23 cellular contexts compared by ENCODE assay signal in genomic region chr5:150211156-150212030, GRCh38. TPM values are rescaled to one million over a fixed set of nuclear protein-coding genes. Genes with fewer than 3 reads are reported as not detected.
DNase-seq lines count a peak whose midpoint lies in the region; ATAC-seq and TF ChIP-seq lines count a peak whose summit lies in the region.
"Had no signal": no experiment of that assay in that cellular context is flagged by ENCODE, and none has a peak within 500 bp of the region (broad histone marks: within the 10 kb centered on the region; RNA-seq: fewer than 3 reads in every experiment).

No MANE protein-coding gene starts in this region.

- no peak overlapping the region for H3K27ac ChIP-seq in CD8-positive, alpha-beta T cell (ENCODE audit: low read depth, low read length)
- H3K27ac ChIP-seq: body of pancreas, gastrocnemius medialis, KMS-11, sigmoid colon, uterus had no signal

- CTCF ChIA-PET in CD8-positive, alpha-beta T cell (lab: Charles Lee) = interaction anchor here (1.6 kb wide), 1 partner anchor 52 kb away, joined by 5 read pairs; no protein-coding TSS in a partner anchor

- H3K36me3 Mint-ChIP-seq in CD8-positive, alpha-beta T cell = no peaks in the 10 kb centered on the region
- no peaks in the 10 kb centered on the region for H3K36me3 Mint-ChIP-seq in nephron (ENCODE audit: low read depth)
- no peaks in the 10 kb centered on the region for H3K36me3 Mint-ChIP-seq in activated naive CD8-positive, alpha-beta T cell treated with anti-CD3 and anti-CD28 coated beads for 36 hours
- H3K36me3 Mint-ChIP-seq in HFFc6 (ENCODE audit: low read depth) = no peaks in the 10 kb centered on the region
- H3K36me3 Mint-ChIP-seq: activated naive CD4-positive, alpha-beta T cell treated with anti-CD3 and anti-CD28 coated beads, Interleukin-2, amount 50 U/mL, for 24 hours had no signal

- H3K27me3 ChIP-seq in CD8-positive, alpha-beta T cell (ENCODE audit: insufficient read depth, low read length) = no peaks in the 10 kb centered on the region
- H3K27me3 ChIP-seq: body of pancreas, gastrocnemius medialis, sigmoid colon, uterus had no signal

- POLR2A ChIA-PET in CD8-positive, alpha-beta T cell (lab: Charles Lee) = no interaction called here

- peaks cover 32% of the 10 kb centered on the region for H3K4me1 Mint-ChIP-seq in CD8-positive, alpha-beta T cell (ENCODE audit: low read depth)
- H3K4me1 Mint-ChIP-seq in nephron (peaks cover 38% of the 10 kb centered on the region), HFFc6 (ENCODE audit: low read depth) (peaks cover 39% of the 10 kb centered on the region)
- H3K4me1 Mint-ChIP-seq in activated naive CD8-positive, alpha-beta T cell treated with anti-CD3 and anti-CD28 coated beads for 36 hours = peaks cover 25% of the 10 kb centered on the region

- H3K9me3 Mint-ChIP-seq in CD8-positive, alpha-beta T cell = no peaks in the 10 kb centered on the region
- no peaks in the 10 kb centered on the region for H3K9me3 Mint-ChIP-seq in nephron
- H3K9me3 Mint-ChIP-seq in activated naive CD8-positive, alpha-beta T cell treated with anti-CD3 and anti-CD28 coated beads for 36 hours = no peaks in the 10 kb centered on the region
- H3K9me3 Mint-ChIP-seq in HFFc6 = no peaks in the 10 kb centered on the region
- H3K9me3 Mint-ChIP-seq: activated CD4-positive, alpha-beta T cell treated with anti-CD3 and anti-CD28 coated beads, Interleukin-2, amount 10 ng/mL, durations not matched to agents 24 days and 14 days; activated naive CD4-positive, alpha-beta T cell treated with anti-CD3 and anti-CD28 coated beads, Interleukin-2, amount 50 U/mL, for 24 hours; activated T-cell treated with anti-CD3 and anti-CD28 coated beads, Interleukin-2, amount 50 U/mL, for 24 hours had no signal

- H3K4me3 Mint-ChIP-seq in CD8-positive, alpha-beta T cell = no peak overlapping the region
- H3K4me3 Mint-ChIP-seq in nephron (no peak overlapping the region), HFFc6 (no peak overlapping the region)
- H3K4me3 Mint-ChIP-seq in activated naive CD8-positive, alpha-beta T cell treated with anti-CD3 and anti-CD28 coated beads for 36 hours = no peak overlapping the region
- H3K4me3 Mint-ChIP-seq: activated CD4-positive, alpha-beta T cell treated with anti-CD3 and anti-CD28 coated beads, Interleukin-2, amount 10 ng/mL, durations not matched to agents 24 days and 14 days; activated naive CD4-positive, alpha-beta T cell treated with anti-CD3 and anti-CD28 coated beads, Interleukin-2, amount 50 U/mL, for 24 hours; activated T-cell treated with anti-CD3 and anti-CD28 coated beads, Interleukin-2, amount 50 U/mL, for 24 hours had no signal

- peaks cover 4% of the 10 kb centered on the region for H3K27me3 Mint-ChIP-seq in CD8-positive, alpha-beta T cell (ENCODE audit: low read depth)
- H3K27me3 Mint-ChIP-seq in nephron (ENCODE audit: low read depth) = peaks cover 7% of the 10 kb centered on the region
- H3K27me3 Mint-ChIP-seq in activated naive CD8-positive, alpha-beta T cell treated with anti-CD3 and anti-CD28 coated beads for 36 hours = peaks cover 16% of the 10 kb centered on the region
- peaks cover 2% of the 10 kb centered on the region; the same call in 1 of the 2 replicates for H3K27me3 Mint-ChIP-seq in HFFc6 (ENCODE audit: insufficient read depth)

- H3K4me1 ChIP-seq in CD8-positive, alpha-beta T cell (ENCODE audit: insufficient read depth, low read length) = peaks cover 32% of the 10 kb centered on the region
- H3K4me1 ChIP-seq: body of pancreas, gastrocnemius medialis, sigmoid colon, uterus had no signal

- TF ChIP-seq CTCF in CD8-positive, alpha-beta T cell (IDR thresholded peaks at IDR 0.05) = no peak
- no peak for TF ChIP-seq CTCF in nephron (IDR thresholded peaks at IDR 0.05; ENCODE audit: unreplicated experiment in 3 of 3)
- no peak for TF ChIP-seq CTCF in HFFc6 (IDR thresholded peaks at IDR 0.05)

- ATAC-seq in CD8-positive, alpha-beta T cell = no peak
- no peak for ATAC-seq in GM18517 (IDR thresholded peaks at IDR 0.05; ENCODE audit: unreplicated experiment)
- no peak for ATAC-seq in GM21423 (IDR thresholded peaks at IDR 0.05; ENCODE audit: unreplicated experiment)
- ATAC-seq: body of pancreas, gastrocnemius medialis had no signal

- H3K36me3 ChIP-seq in CD8-positive, alpha-beta T cell (ENCODE audit: insufficient read depth, low read length) = no peaks in the 10 kb centered on the region
- H3K36me3 ChIP-seq: gastrocnemius medialis, sigmoid colon, uterus had no signal

- no peaks in the 10 kb centered on the region for H3K9me3 ChIP-seq in CD8-positive, alpha-beta T cell (ENCODE audit: low read length)
- H3K9me3 ChIP-seq: body of pancreas, gastrocnemius medialis, sigmoid colon, uterus had no signal

- intact Hi-C loops in CD8-positive, alpha-beta T cell (cut with DNase I, micrococcal nuclease) = no loop called here

- H3K4me3 ChIP-seq in CD8-positive, alpha-beta T cell (ENCODE audit: low read depth, low read length) = no peak overlapping the region
- H3K4me3 ChIP-seq: body of pancreas, gastrocnemius medialis, sigmoid colon, uterus had no signal

- peak overlapping the region; percentile 6 for H3K27ac Mint-ChIP-seq in CD8-positive, alpha-beta T cell
- H3K27ac Mint-ChIP-seq in nephron (peak overlapping the region; percentile 61 to 81 (median 74)), HFFc6 (no peak overlapping the region)
- H3K27ac Mint-ChIP-seq in activated naive CD8-positive, alpha-beta T cell treated with anti-CD3 and anti-CD28 coated beads for 36 hours = no peak overlapping the region
- H3K27ac Mint-ChIP-seq: activated CD4-positive, alpha-beta T cell treated with anti-CD3 and anti-CD28 coated beads, Interleukin-2, amount 10 ng/mL, durations not matched to agents 24 days and 14 days; activated T-cell treated with anti-CD3 and anti-CD28 coated beads, Interleukin-2, amount 50 U/mL, for 24 hours had no signal

- DNase-seq in CD8-positive, alpha-beta T cell = no peak
- DNase-seq in NCI-H460 (ENCODE audit: extremely low read depth, low read depth) = peak; percentile 76
- peak; percentile 75 for DNase-seq in iPS DF 19.7 (ENCODE audit: low read depth, low spot score)
- no peak for DNase-seq in activated naive CD8-positive, alpha-beta T cell treated with anti-CD3 and anti-CD28 coated beads for 36 hours
- DNase-seq in HFFc6 = no peak
- DNase-seq: activated CD4-positive, alpha-beta T cell treated with anti-CD3 and anti-CD28 coated beads, Interleukin-2, amount 10 ng/mL, durations not matched to agents 24 days and 14 days; activated T-cell treated with anti-CD3 and anti-CD28 coated beads, Interleukin-2, amount 50 U/mL, for 24 hours; COR-L47; cortex of kidney; gastrocnemius medialis; NCI-H1092; NCI-H774; nucleus accumbens; sigmoid colon; uterus had no signal

RNA-seq across cellular contexts. Expression of gene SLC6A7, which starts 21.5 kb away (rescaled TPM):
- not detected for total RNA-seq in CD8-positive, alpha-beta T cell
- total RNA-seq in NCI-H460 (2014; rRNA removed; shearing (Covaris generic)) = 1.6 TPM in 2 replicates
- polyA plus RNA-seq in NCI-H460 (2014; cell fraction: nucleus; rRNA removed) = 1.1 and 3.4 TPM in 2 replicates
- not detected for total RNA-seq in activated naive CD8-positive, alpha-beta T cell treated with anti-CD3 and anti-CD28 coated beads for 36 hours
- total RNA-seq in HFFc6 (2021; fragmentation: NEBNext Ultra II Directional; extraction: Animal tissue kit (Norgen Biotek cat#: 25700)) = not detected
- total RNA-seq: activated CD4-positive, alpha-beta T cell treated with anti-CD3 and anti-CD28 coated beads, Interleukin-2, amount 10 ng/mL, durations not matched to agents 24 days and 14 days; body of pancreas; epithelial cell of proximal tubule; mesenteric fat pad; sigmoid colon; uterus had no signal

RNA-seq across cellular contexts. Expression of gene CDX1, which starts 44.8 kb away (rescaled TPM):
- not detected for total RNA-seq in CD8-positive, alpha-beta T cell
- not detected in 2 replicates for total RNA-seq in NCI-H460 (2014; rRNA removed; shearing (Covaris generic))
- polyA plus RNA-seq in NCI-H460 (2014; cell fraction: nucleus; rRNA removed) = not detected in 2 replicates
- total RNA-seq in activated naive CD8-positive, alpha-beta T cell treated with anti-CD3 and anti-CD28 coated beads for 36 hours = not detected
- total RNA-seq in HFFc6 (2021; fragmentation: NEBNext Ultra II Directional; extraction: Animal tissue kit (Norgen Biotek cat#: 25700)) = under 1 TPM in 1 of 6 experiments, not detected in 5; 0.11 TPM
- total RNA-seq: activated CD4-positive, alpha-beta T cell treated with anti-CD3 and anti-CD28 coated beads, Interleukin-2, amount 10 ng/mL, durations not matched to agents 24 days and 14 days; body of pancreas; epithelial cell of proximal tubule had no signal

RNA-seq across cellular contexts. Expression of gene PDGFRB, which starts 55.7 kb away (rescaled TPM):
- under 1 TPM in 1 of 2 experiments, not detected in 1; 0.05 TPM for total RNA-seq in CD8-positive, alpha-beta T cell
- total RNA-seq in NCI-H460 (2014; rRNA removed; shearing (Covaris generic)) = 1.7 and 2.4 TPM in 2 replicates
- polyA plus RNA-seq in NCI-H460 (2014; cell fraction: nucleus; rRNA removed) = 1.9 and 4.8 TPM in 2 replicates
- total RNA-seq in activated naive CD8-positive, alpha-beta T cell treated with anti-CD3 and anti-CD28 coated beads for 36 hours = 1 to 10 TPM; 1.1 to 1.5 TPM
- 100 to 1,000 TPM; 137 to 208 (median 180) TPM for total RNA-seq in HFFc6 (2021; fragmentation: NEBNext Ultra II Directional; extraction: Animal tissue kit (Norgen Biotek cat#: 25700))

Comparison
In these comparisons a context has a peak if more than half of its experiments do, and no peak if none do; other contexts are left out.
1. DNase-seq: peak in NCI-H460 (single experiment) and iPS DF 19.7 (single experiment); none in CD8-positive, alpha-beta T cell (0 of 7), activated naive CD8-positive, alpha-beta T cell treated with anti-CD3 and anti-CD28 coated beads for 36 hours (single experiment) and HFFc6 (single experiment).
2. H3K27ac Mint-ChIP-seq: peak in CD8-positive, alpha-beta T cell (single experiment) and nephron (3 of 3); none in activated naive CD8-positive, alpha-beta T cell treated with anti-CD3 and anti-CD28 coated beads for 36 hours (single experiment) and HFFc6 (single experiment).
3. RNA of gene PDGFRB, which starts 55.7 kb away (total RNA-seq): 137 to 208 TPM in HFFc6; 1.7 to 2.4 TPM in NCI-H460, 1.1 to 1.5 TPM in activated naive CD8-positive, alpha-beta T cell treated with anti-CD3 and anti-CD28 coated beads for 36 hours and 0.05 TPM in CD8-positive, alpha-beta T cell; every median in the first group is over 10 times any median in the second.